In genomic region chr17:60141111-60142018, GRCh38 we compare ENCODE assay signal across 10 cellular contexts. TPM values are rescaled to one million over a fixed set of nuclear protein-coding genes. Genes with fewer than 3 reads are reported as not detected.
DNase-seq lines count a peak whose midpoint lies in the region; ATAC-seq and TF ChIP-seq lines count a peak whose summit lies in the region.
"Had no signal": no experiment of that assay in that cellular context is flagged by ENCODE, and none has a peak within 500 bp of the region (broad histone marks: within the 10 kb centered on the region; RNA-seq: fewer than 3 reads in every experiment).

No MANE protein-coding gene starts in this region.

- H3K4me1 ChIP-seq in BLaER1 = peaks cover 51% of the 10 kb centered on the region
- H3K4me1 ChIP-seq in right lobe of liver = peaks cover 0 to 21% (median 5%) of the 10 kb centered on the region in 4 donors

- TF ChIP-seq CTCF in HFFc6 (IDR thresholded peaks at IDR 0.05) (no peak), coronary artery (IDR thresholded peaks at IDR 0.05) (no peak), right lobe of liver (IDR thresholded peaks at IDR 0.05) (no peak)

- peaks cover 55% of the 10 kb centered on the region for H3K27me3 ChIP-seq in BLaER1
- peaks cover 8% of the 10 kb centered on the region in 2 donors for H3K27me3 ChIP-seq in right lobe of liver

- H3K9ac ChIP-seq in BLaER1 = no peak overlapping the region

- no peaks in the 10 kb centered on the region for H3K36me3 Mint-ChIP-seq in HFFc6 (ENCODE audit: low read depth)

- H3K9me3 ChIP-seq in BLaER1 (no peaks in the 10 kb centered on the region), right lobe of liver (no peaks in the 10 kb centered on the region)
- H3K9me3 ChIP-seq: upper lobe of left lung had no signal

- DNase-seq in HFFc6 (no peak), coronary artery (ENCODE audit: low spot score) (no peak), right lobe of liver (peak in 2 of 3 donors; percentile 52 to 55), NK-92 (lab: John Stamatoyannopoulos, UW; ENCODE audit: unreplicated experiment) (no peak), kidney glomerular epithelial cell (lab: John Stamatoyannopoulos, UW) (no peak), HEK293T (ENCODE audit: extremely low spot score) (no peak)
- no peak for DNase-seq in activated effector memory CD4-positive, alpha-beta T cell treated with anti-CD3 and anti-CD28 coated beads, Interleukin-2, amount 50 U/mL, for 16 hours

- H3K9me3 Mint-ChIP-seq in HFFc6 = no peaks in the 10 kb centered on the region
- H3K9me3 Mint-ChIP-seq: memory B cell had no signal

- peak overlapping the region; percentile 90 for H3K4me3 Mint-ChIP-seq in HFFc6
- H3K4me3 Mint-ChIP-seq: memory B cell had no signal

- H3K27me3 Mint-ChIP-seq in HFFc6 (ENCODE audit: insufficient read depth) = peaks cover 42% of the 10 kb centered on the region

- intact Hi-C loops in right lobe of liver (cut with DNase I) = loop anchor here (10.0 kb wide), 1 partner anchor 293 kb away; no protein-coding TSS in a partner anchor

- peak overlapping the region; percentile 14; the same call in 1 of the 2 replicates for H3K4me2 ChIP-seq in BLaER1

- H3K27ac Mint-ChIP-seq in HFFc6 = no peak overlapping the region
- H3K27ac Mint-ChIP-seq: memory B cell had no signal

- no peak for TF ChIP-seq POLR2A in right lobe of liver (IDR thresholded peaks at IDR 0.05)

- 5% methylated on average over 37 of the region's 52 CpGs for WGBS in right lobe of liver (ENCODE audit: insufficient coverage, low coverage, low lambda C conversion rate, missing lambda C conversion rate)

- no peak overlapping the region for H3K4me3 ChIP-seq in BLaER1
- H3K4me3 ChIP-seq in coronary artery = peak overlapping the region; percentile 45
- H3K4me3 ChIP-seq in right lobe of liver = no peak overlapping the region

- POLR2A ChIA-PET in HEK293T (lab: Yijun Ruan, JAX) = interaction anchor here (1.1 to 1.4 kb wide), 2 partner anchors 14 to 459 kb away, joined by 3 to 5 read pairs; partner anchors contain the start of gene PPM1D

- ATAC-seq in right lobe of liver = peak in 2 of 4 donors; percentile 9 to 22

- H3K4me1 Mint-ChIP-seq in HFFc6 (ENCODE audit: low read depth) = peaks cover 27% of the 10 kb centered on the region

- H4K20me1 ChIP-seq in BLaER1 = peaks cover 35% of the 10 kb centered on the region

- no peak overlapping the region for H3K27ac ChIP-seq in BLaER1
- H3K27ac ChIP-seq in coronary artery = no peak overlapping the region
- no peak overlapping the region for H3K27ac ChIP-seq in right lobe of liver

- H3K36me3 ChIP-seq in BLaER1 (no peaks in the 10 kb centered on the region), right lobe of liver (no peaks in the 10 kb centered on the region)
- H3K36me3 ChIP-seq: upper lobe of left lung had no signal

- CTCF ChIA-PET in HEK293T (lab: Yijun Ruan, JAX) = interaction anchor here (0.7 to 2.0 kb wide), 8 partner anchors 9 to 606 kb away, joined by 3 to 6 read pairs (median 4); no protein-coding TSS in a partner anchor

TF ChIP-seq in HEK293T, 16 proteins besides CTCF, POLR2A, EP300 and RAD21:
- TF ChIP-seq BHLHE40 (IDR thresholded peaks at IDR 0.05; ENCODE audit: borderline replicate concordance) (no peak), CTBP1 (IDR thresholded peaks at IDR 0.05; ENCODE audit: borderline replicate concordance) (no peak), FOXK2 (IDR thresholded peaks at IDR 0.05) (no peak), ZNF384 (IDR thresholded peaks at IDR 0.05) (no peak), ARNT (IDR thresholded peaks at IDR 0.05) (no peak), ELF4 (IDR thresholded peaks at IDR 0.05) (no peak), HDGF (IDR thresholded peaks at IDR 0.05; ENCODE audit: borderline replicate concordance) (no peak), NFRKB (IDR thresholded peaks at IDR 0.05) (no peak), SUZ12 (IDR thresholded peaks at IDR 0.05) (no peak), FOXM1 (IDR thresholded peaks at IDR 0.05; ENCODE audit: borderline replicate concordance) (no peak), PKNOX1 (IDR thresholded peaks at IDR 0.05) (no peak)

RNA-seq across cellular contexts. Expression of gene CA4, which starts 8.4 kb away (rescaled TPM):
- not detected for total RNA-seq in HFFc6 (2021; fragmentation: NEBNext Ultra II Directional; extraction: Animal tissue kit (Norgen Biotek cat#: 25700))
- under 1 TPM in 3 of 6 experiments, not detected in 3; 0.33 to 0.37 (median 0.35) TPM for total RNA-seq in right lobe of liver

Comparison
In these comparisons a context has a peak if more than half of its experiments do, and no peak if none do; other contexts are left out.
1. DNase-seq: peak in right lobe of liver (2 of 3); none in HFFc6 (single experiment), coronary artery (single experiment), NK-92 (single experiment), activated effector memory CD4-positive, alpha-beta T cell treated with anti-CD3 and anti-CD28 coated beads, Interleukin-2, amount 50 U/mL, for 16 hours (single experiment), kidney glomerular epithelial cell (single experiment) and HEK293T (single experiment).